ENCODE assay signal across 1 cellular context in genomic region chr20:23037017-23037481, GRCh38.
TF ChIP-seq lines count a peak whose summit lies in the region.

No MANE protein-coding gene starts in this region.

TF ChIP-seq in HEK293, 187 proteins besides CTCF, POLR2A, EP300 and RAD21 (continued from another document):
- no peak for TF ChIP-seq ZBTB11 (tag by site-specific recombination; conservative IDR thresholded peaks at IDR 0.05; ENCODE audit: low read depth)
- no peak for TF ChIP-seq ZNF544 (tag by site-specific recombination; IDR thresholded peaks at IDR 0.05)
- TF ChIP-seq ZNF341 (tag by site-specific recombination; IDR thresholded peaks at IDR 0.05; ENCODE audit: low read depth), result peak; percentile 66
- no peak for TF ChIP-seq ZBTB1 (tag by site-specific recombination; IDR thresholded peaks at IDR 0.05)
- no peak for TF ChIP-seq PATZ1 (tag by site-specific recombination; IDR thresholded peaks at IDR 0.05)
- TF ChIP-seq ZNF488 (tag by site-specific recombination; IDR thresholded peaks at IDR 0.05), result no peak
- no peak for TF ChIP-seq KLF16 (tag by site-specific recombination; IDR thresholded peaks at IDR 0.05)
- TF ChIP-seq ZNF335 (tag by site-specific recombination; conservative IDR thresholded peaks at IDR 0.05), result peak; percentile 39
- TF ChIP-seq ZNF791 (tag by site-specific recombination; IDR thresholded peaks at IDR 0.05), result no peak
- TF ChIP-seq ZNF629 (tag by site-specific recombination; IDR thresholded peaks at IDR 0.05), result peak; percentile 69
- TF ChIP-seq ZNF561 (tag by site-specific recombination; IDR thresholded peaks at IDR 0.05; ENCODE audit: borderline replicate concordance), result no peak
- no peak for TF ChIP-seq ZNF677 (tag by site-specific recombination; IDR thresholded peaks at IDR 0.05)
- TF ChIP-seq ZNF558 (tag by site-specific recombination; IDR thresholded peaks at IDR 0.05), result peak; percentile 66; the same call in 1 of the 2 replicates
- TF ChIP-seq PRDM1 (tag by site-specific recombination; IDR thresholded peaks at IDR 0.05), result no peak
- no peak for TF ChIP-seq ZNF747 (tag by site-specific recombination; IDR thresholded peaks at IDR 0.05)
- no peak for TF ChIP-seq ZNF37A (tag by site-specific recombination; IDR thresholded peaks at IDR 0.05)
- TF ChIP-seq ZNF580 (tag by site-specific recombination; IDR thresholded peaks at IDR 0.05), result no peak
- no peak for TF ChIP-seq ZNF510 (tag by site-specific recombination; IDR thresholded peaks at IDR 0.05; ENCODE audit: insufficient replicate concordance)
- no peak for TF ChIP-seq ZSCAN18 (tag by site-specific recombination; IDR thresholded peaks at IDR 0.05)
- TF ChIP-seq ZBTB8A (tag by site-specific recombination; IDR thresholded peaks at IDR 0.05), result no peak
- no peak; the same call in none of the 2 replicates for TF ChIP-seq ZNF398 (tag by site-specific recombination; IDR thresholded peaks at IDR 0.05)
- no peak for TF ChIP-seq ZNF416 (tag by site-specific recombination; IDR thresholded peaks at IDR 0.05)
- no peak for TF ChIP-seq ZNF830 (tag by site-specific recombination; IDR thresholded peaks at IDR 0.05; ENCODE audit: low read depth)
- no peak for TF ChIP-seq KLF7 (tag by site-specific recombination; IDR thresholded peaks at IDR 0.05; ENCODE audit: borderline replicate concordance)
- peak; percentile 49; the same call in 1 of the 2 replicates for TF ChIP-seq ZNF596 (tag by site-specific recombination; IDR thresholded peaks at IDR 0.05)
- TF ChIP-seq SP7 (tag by site-specific recombination; IDR thresholded peaks at IDR 0.05), result peak; percentile 94
- TF ChIP-seq ELK4 (IDR thresholded peaks at IDR 0.05; ENCODE audit: borderline replicate concordance, low read depth, low read length), result no peak
- no peak for TF ChIP-seq ZNF660 (tag by site-specific recombination; IDR thresholded peaks at IDR 0.05)
- TF ChIP-seq ZNF704 (tag by site-specific recombination; IDR thresholded peaks at IDR 0.05), result no peak
- no peak for TF ChIP-seq ZNF133 (tag by site-specific recombination; IDR thresholded peaks at IDR 0.05)
- no peak for TF ChIP-seq ZFP69B (tag by site-specific recombination; IDR thresholded peaks at IDR 0.05)
- no peak for TF ChIP-seq ZNF654 (tag by site-specific recombination; IDR thresholded peaks at IDR 0.05; ENCODE audit: low read depth)
- no peak for TF ChIP-seq ZNF121 (tag by site-specific recombination; IDR thresholded peaks at IDR 0.05)
- no peak for TF ChIP-seq ZNF214 (tag by site-specific recombination; IDR thresholded peaks at IDR 0.05; ENCODE audit: borderline replicate concordance)
- TF ChIP-seq ZNF664 (tag by site-specific recombination; IDR thresholded peaks at IDR 0.05), result no peak
- TF ChIP-seq ZBTB49 (tag by site-specific recombination; IDR thresholded peaks at IDR 0.05; ENCODE audit: low read depth), result no peak
- TF ChIP-seq KLF8 (tag by site-specific recombination; IDR thresholded peaks at IDR 0.05), result peak; percentile 53; the same call in 1 of the 2 replicates
- no peak for TF ChIP-seq ZNF514 (tag by site-specific recombination; IDR thresholded peaks at IDR 0.05)
- no peak for TF ChIP-seq ZNF146 (tag by site-specific recombination; IDR thresholded peaks at IDR 0.05)
- no peak for TF ChIP-seq YY2 (tag by site-specific recombination; IDR thresholded peaks at IDR 0.05)
- no peak for TF ChIP-seq ZNF623 (tag by site-specific recombination; IDR thresholded peaks at IDR 0.05)
- no peak for TF ChIP-seq TRIM28 (IDR thresholded peaks at IDR 0.05; ENCODE audit: borderline replicate concordance, low read length)
